21 cellular contexts compared by ENCODE assay signal in genomic region chr10:123140983-123141390, GRCh38. TPM values are rescaled to one million over a fixed set of nuclear protein-coding genes. Genes with fewer than 3 reads are reported as not detected.
DNase-seq lines count a peak whose midpoint lies in the region; ATAC-seq and TF ChIP-seq lines count a peak whose summit lies in the region.
"Had no signal": no experiment of that assay in that cellular context is flagged by ENCODE, and none has a peak within 500 bp of the region (broad histone marks: within the 10 kb centered on the region; RNA-seq: fewer than 3 reads in every experiment).

No MANE protein-coding gene starts in this region.

- H3K27ac ChIP-seq in GM23338 (ENCODE audit: low read depth), result no peak overlapping the region
- H3K27ac ChIP-seq in neural cell (ENCODE audit: low read length), result no peak overlapping the region
- H3K27ac ChIP-seq: BLaER1, KMS-11 had no signal

- H3K27ac Mint-ChIP-seq in GM23338 (no peak overlapping the region), T-helper 17 cell (no peak overlapping the region)
- H3K27ac Mint-ChIP-seq: CD4-positive, alpha-beta T cell; HFFc6 had no signal

- H3K9me3 ChIP-seq in T-helper 17 cell (ENCODE audit: control insufficient read depth, low read length, poor library complexity, severe bottlenecking) (no peaks in the 10 kb centered on the region), neural cell (ENCODE audit: low read length) (no peaks in the 10 kb centered on the region)
- H3K9me3 ChIP-seq: HAP-1 had no signal

- H3K4me3 Mint-ChIP-seq in GM23338 (no peak overlapping the region), T-helper 17 cell (peak overlapping the region; percentile 47)
- H3K4me3 Mint-ChIP-seq: HFFc6 had no signal

- ATAC-seq in GM23338, result no peak
- no peak for ATAC-seq in T-helper 17 cell
- ATAC-seq in GM21528 (IDR thresholded peaks at IDR 0.05; ENCODE audit: low FRiP score, unreplicated experiment), result no peak
- no peak for ATAC-seq in HG03108 (IDR thresholded peaks at IDR 0.05; ENCODE audit: unreplicated experiment)

- H4K20me1 ChIP-seq in GM23338 (replicated peaks; ENCODE audit: insufficient read depth) (peaks cover 15% of the 10 kb centered on the region; the same call in 1 of the 2 replicates), neural cell (ENCODE audit: insufficient read depth) (no peaks in the 10 kb centered on the region)

- no peaks in the 10 kb centered on the region for H3K79me2 ChIP-seq in GM23338 (replicated peaks; ENCODE audit: insufficient read depth)
- H3K79me2 ChIP-seq in neural cell (replicated peaks; ENCODE audit: insufficient read depth, low read length), result no peaks in the 10 kb centered on the region

- H3K4me3 ChIP-seq in GM23338 (no peak overlapping the region), neural cell (ENCODE audit: low read length) (no peak overlapping the region)
- H3K4me3 ChIP-seq: HAP-1 had no signal

- H3K36me3 Mint-ChIP-seq in GM23338 (ENCODE audit: low read depth) (no peaks in the 10 kb centered on the region), T-helper 17 cell (ENCODE audit: low read depth) (peaks cover 7% of the 10 kb centered on the region)

- H3K9ac ChIP-seq in neural cell (ENCODE audit: low read length), result no peak overlapping the region
- H3K9ac ChIP-seq: BLaER1, KMS-11 had no signal

- TF ChIP-seq CTCF in GM23338 (conservative IDR thresholded peaks at IDR 0.05; ENCODE audit: low read depth in 2 of 2) (no peak), neural cell (IDR thresholded peaks at IDR 0.05; ENCODE audit: poor library complexity, severe bottlenecking) (no peak)

- H3K9me3 Mint-ChIP-seq in GM23338, result peaks cover 8% of the 10 kb centered on the region
- H3K9me3 Mint-ChIP-seq: CD4-positive, alpha-beta T cell; HFFc6 had no signal

- H3K36me3 ChIP-seq in GM23338 (ENCODE audit: insufficient read depth) (no peaks in the 10 kb centered on the region), neural cell (ENCODE audit: insufficient read depth, low read length) (no peaks in the 10 kb centered on the region)
- H3K36me3 ChIP-seq: BLaER1 had no signal

- H3K4me2 ChIP-seq in GM23338 (0 out of 2 replicates have a peak overlapping the region, but pooled peaks have one; percentile 80), neural cell (ENCODE audit: low read length) (no peak overlapping the region)
- H3K4me2 ChIP-seq: KMS-11 had no signal

- H2AFZ ChIP-seq in GM23338 (no peak overlapping the region), neural cell (ENCODE audit: low read depth, low read length) (no peak overlapping the region)

- H3K27me3 ChIP-seq in GM23338 (ENCODE audit: insufficient read depth), result peaks cover 100% of the 10 kb centered on the region
- peaks cover 100% of the 10 kb centered on the region for H3K27me3 ChIP-seq in neural cell (ENCODE audit: insufficient read depth, low read depth, low read length)

- DNase-seq in AG08396 (ENCODE audit: low spot score) (peak; percentile 3), GM23338 (ENCODE audit: low spot score) (no peak), T-helper 17 cell (no peak)
- no peak for DNase-seq in activated effector memory CD4-positive, alpha-beta T cell treated with anti-CD3 and anti-CD28 coated beads, Interleukin-2, amount 50 U/mL, for 16 hours
- DNase-seq: CD4-positive, alpha-beta T cell; HFFc6; MM.1S; NCI-H1048; NCI-H1417; NCI-H1694 treated with DMSO at 0.1 percent for 48 hours; NCI-H2081; NCI-H2227 treated with DMSO at 0.1 percent for 48 hours; NCI-H526 treated with DMSO at 0.1 percent for 48 hours; SHP77 treated with DMSO at 0.1 percent for 48 hours had no signal

- no peak for TF ChIP-seq EP300 in neural cell (conservative IDR thresholded peaks at IDR 0.05; ENCODE audit: poor library complexity, severe bottlenecking)

- TF ChIP-seq RAD21 in neural cell (conservative IDR thresholded peaks at IDR 0.05), result no peak

- H3K9me2 ChIP-seq in GM23338 (ENCODE audit: insufficient read depth) (no peaks in the 10 kb centered on the region), neural cell (ENCODE audit: insufficient read depth, low read length) (no peaks in the 10 kb centered on the region)

- H3K27me3 Mint-ChIP-seq in GM23338 (ENCODE audit: insufficient read depth, low read depth, poor library complexity), result peaks cover 97% of the 10 kb centered on the region
- peaks cover 88% of the 10 kb centered on the region for H3K27me3 Mint-ChIP-seq in T-helper 17 cell

- peaks cover 63% of the 10 kb centered on the region for H3K4me1 ChIP-seq in GM23338 (ENCODE audit: insufficient read depth)

- peaks cover 29% of the 10 kb centered on the region for H3F3A ChIP-seq in GM23338 (replicated peaks; ENCODE audit: low read depth)
- H3F3A ChIP-seq in neural cell (ENCODE audit: insufficient read depth, low read length, poor library complexity, severe bottlenecking), result no peaks in the 10 kb centered on the region

- H3K4me1 Mint-ChIP-seq in GM23338, result peaks cover 65% of the 10 kb centered on the region
- peaks cover 45% of the 10 kb centered on the region for H3K4me1 Mint-ChIP-seq in T-helper 17 cell

TF ChIP-seq in GM23338, 12 proteins besides CTCF, POLR2A, EP300 and RAD21:
- TF ChIP-seq EZH2 (IDR thresholded peaks at IDR 0.05; ENCODE audit: low read depth, unreplicated experiment), result peak; percentile 21
- TF ChIP-seq REST (IDR thresholded peaks at IDR 0.05; ENCODE audit: unreplicated experiment), result no peak
- TF ChIP-seq EZH2phosphoT487 (IDR thresholded peaks at IDR 0.05; ENCODE audit: unreplicated experiment), result peak; percentile 62
- no peak for TF ChIP-seq STAT1 (IDR thresholded peaks at IDR 0.05; ENCODE audit: unreplicated experiment)

TF ChIP-seq in neural cell, 6 proteins besides CTCF, POLR2A, EP300 and RAD21:
- TF ChIP-seq SMC3 (conservative IDR thresholded peaks at IDR 0.05; ENCODE audit: poor library complexity), result no peak
- TF ChIP-seq REST (IDR thresholded peaks at IDR 0.05; ENCODE audit: borderline replicate concordance), result no peak
- TF ChIP-seq POLR2AphosphoS5 (IDR thresholded peaks at IDR 0.05), result peak; percentile 47
- no peak for TF ChIP-seq MXI1 (conservative IDR thresholded peaks at IDR 0.05; ENCODE audit: poor library complexity, severe bottlenecking)
- no peak for TF ChIP-seq TAF1 (IDR thresholded peaks at IDR 0.05; ENCODE audit: low read depth)
- no peak for TF ChIP-seq EZH2 (IDR thresholded peaks at IDR 0.05; ENCODE audit: borderline replicate concordance, insufficient read depth, low read length, poor library complexity, severe bottlenecking)

RNA-seq across cellular contexts. Expression of gene HMX3, which starts 5.2 kb away (rescaled TPM):
- 0.23 and 0.35 TPM in 2 replicates for total RNA-seq in GM23338 (2014; rRNA removed; shearing (Covaris generic))
- not detected in 2 replicates for polyA plus RNA-seq in GM23338 (2016; fragmentation: Nextera tagmentation; extraction: Ambion mirVana)
- under 1 TPM in 1 of 2 donors, not detected in 1; 0.39 TPM for total RNA-seq in T-helper 17 cell
- not detected in 2 replicates for polyA plus RNA-seq in neural cell
- polyA minus RNA-seq in neural cell, result not detected in 2 replicates
- total RNA-seq: A172, HFFc6 had no signal

RNA-seq across cellular contexts. Expression of gene HMX2, which starts 6.9 kb away (rescaled TPM):
- 0.97 and 2.6 TPM in 2 replicates for total RNA-seq in GM23338 (2014; rRNA removed; shearing (Covaris generic))
- polyA plus RNA-seq in GM23338 (2016; fragmentation: Nextera tagmentation; extraction: Ambion mirVana) (3.1 and 3.4 TPM in 2 replicates), neural cell (not detected in 2 replicates)
- not detected for total RNA-seq in T-helper 17 cell
- not detected in 2 replicates for polyA minus RNA-seq in neural cell
- total RNA-seq: A172; CD4-positive, alpha-beta T cell; HFFc6 had no signal

RNA-seq across cellular contexts. Expression of gene BUB3, which starts 13.2 kb away (rescaled TPM):
- 272 and 361 TPM in 2 replicates for total RNA-seq in GM23338 (2014; rRNA removed; shearing (Covaris generic))
- polyA plus RNA-seq in GM23338 (2016; fragmentation: Nextera tagmentation; extraction: Ambion mirVana) (197 and 243 TPM in 2 replicates), neural cell (127 and 162 TPM in 2 replicates)
- 100 to 1,000 TPM; 105 to 111 TPM for total RNA-seq in T-helper 17 cell
- 140 and 152 TPM in 2 replicates for polyA minus RNA-seq in neural cell
